Comparison of ENCODE assay signal across 8 cellular contexts in the genomic region with DNA sequence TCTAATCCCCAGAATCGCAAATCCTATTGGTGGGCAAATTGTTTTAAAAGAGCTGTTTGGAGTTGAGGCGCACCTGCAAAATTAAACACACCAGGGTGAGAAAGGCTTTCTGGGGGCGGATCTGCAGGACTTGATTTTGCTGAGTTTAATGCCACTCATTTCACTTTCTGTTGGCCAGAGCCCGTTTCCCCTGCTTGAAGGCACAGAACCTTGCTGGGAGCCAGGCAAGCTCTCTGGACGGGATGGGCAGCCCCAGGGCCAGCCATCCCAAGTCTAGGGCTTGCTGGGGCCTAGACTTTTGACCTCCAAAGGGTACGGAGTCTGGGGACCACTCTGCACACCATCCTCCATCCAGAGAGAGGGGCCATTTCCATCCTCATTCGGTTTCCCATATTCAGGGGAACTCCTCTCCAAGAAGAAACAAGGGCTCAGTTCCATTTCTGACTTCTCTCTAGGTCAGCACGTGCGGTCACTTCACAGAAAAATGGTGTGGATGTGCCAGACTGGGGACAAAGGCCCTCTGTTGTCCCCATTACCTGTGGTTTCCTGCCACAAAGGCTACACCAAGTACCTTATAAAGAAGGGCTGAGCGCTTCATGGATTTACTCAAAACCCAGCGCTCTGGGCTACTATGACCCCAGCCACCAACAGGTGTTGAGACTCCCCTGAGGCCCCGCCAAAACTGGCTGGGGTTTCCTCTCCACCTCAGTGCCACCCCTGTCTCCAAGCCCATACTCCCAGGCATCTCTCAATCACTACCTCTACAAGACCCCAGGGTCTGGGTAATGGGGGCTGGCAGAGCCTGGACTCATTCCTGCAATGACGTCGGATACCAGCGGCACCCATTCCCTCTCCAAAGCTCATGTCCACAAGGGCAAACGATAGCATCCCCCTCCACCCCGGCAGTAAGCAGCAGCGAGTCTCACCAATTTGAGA.
DNase-seq lines count a peak whose midpoint lies in the region; ATAC-seq and TF ChIP-seq lines count a peak whose summit lies in the region.

No MANE protein-coding gene starts in this region.

- no peak overlapping the region for H3K27ac ChIP-seq in neural progenitor cell

- H3K36me3 Mint-ChIP-seq in Calu3 (ENCODE audit: insufficient read depth, unreplicated experiment) = peaks cover 7% of the 10 kb centered on the region
- H3K36me3 Mint-ChIP-seq in activated naive CD8-positive, alpha-beta T cell = no peaks in the 10 kb centered on the region
- H3K36me3 Mint-ChIP-seq in neural progenitor cell = peaks cover 2% of the 10 kb centered on the region

- H3K4me1 Mint-ChIP-seq in Calu3 (ENCODE audit: low read depth, unreplicated experiment) (peaks cover 34% of the 10 kb centered on the region), neural progenitor cell (peaks cover 27% of the 10 kb centered on the region)
- peaks cover 55% of the 10 kb centered on the region for H3K4me1 Mint-ChIP-seq in activated naive CD8-positive, alpha-beta T cell (ENCODE audit: low read depth)

- H3K9me3 Mint-ChIP-seq in Calu3 (ENCODE audit: low read depth, unreplicated experiment) (no peaks in the 10 kb centered on the region), neural progenitor cell (peaks cover 5% of the 10 kb centered on the region)
- H3K9me3 Mint-ChIP-seq in activated naive CD8-positive, alpha-beta T cell (ENCODE audit: low read depth) = no peaks in the 10 kb centered on the region

- H3K4me3 ChIP-seq in neural progenitor cell = no peak overlapping the region

- ATAC-seq in HG02642 (IDR thresholded peaks at IDR 0.05; ENCODE audit: poor library complexity, unreplicated experiment) (peak; percentile 40), GM21515 (IDR thresholded peaks at IDR 0.05; ENCODE audit: unreplicated experiment) (no peak)

- H3K36me3 ChIP-seq in neural progenitor cell = no peaks in the 10 kb centered on the region

- H3F3A ChIP-seq in neural progenitor cell (ENCODE audit: low read depth) = peaks cover 10% of the 10 kb centered on the region

- H3K27ac Mint-ChIP-seq in Calu3 (ENCODE audit: unreplicated experiment) (peak overlapping the region; percentile 52), neural progenitor cell (peak overlapping the region; percentile 85)
- peak overlapping the region; percentile 99 for H3K27ac Mint-ChIP-seq in activated naive CD8-positive, alpha-beta T cell

- H3K9me3 ChIP-seq in neural progenitor cell (ENCODE audit: low read depth) = no peaks in the 10 kb centered on the region

- CTCF ChIA-PET in Calu3 (lab: Charles Lee) = interaction anchor here (1.0 to 1.2 kb wide), 2 partner anchors 9 to 27 kb away, joined by 3 to 4 read pairs; no protein-coding TSS in a partner anchor

- H2AFZ ChIP-seq in neural progenitor cell (replicated peaks) = no peak overlapping the region

- intact Hi-C loops in Calu3 (cut with micrococcal nuclease; ENCODE audit: unreplicated experiment) = loop anchor here (10.0 kb wide), 1 partner anchor 157 kb away; no protein-coding TSS in a partner anchor

- no peaks in the 10 kb centered on the region for H4K20me1 ChIP-seq in neural progenitor cell (ENCODE audit: low read depth)

- H3K27me3 ChIP-seq in neural progenitor cell = peaks cover 39% of the 10 kb centered on the region

- H3K9ac ChIP-seq in neural progenitor cell = no peak overlapping the region

- no peak overlapping the region for H3K4me2 ChIP-seq in neural progenitor cell

- no TSS peak for BruUV-seq in Calu3 (replicated peaks; lab: Mats Ljungman, UMichigan)

- no peaks in the 10 kb centered on the region for H3K79me2 ChIP-seq in neural progenitor cell (ENCODE audit: low read depth)

- no peak for DNase-seq in Calu3
- no peak for DNase-seq in neural progenitor cell (ENCODE audit: low spot score)
- DNase-seq in RKO (ENCODE audit: low spot score) = no peak
- DNase-seq in stimulated activated naive CD4-positive, alpha-beta T cell (lab: John Stamatoyannopoulos, UW) = no peak
- DNase-seq in activated CD4-positive, alpha-beta T cell treated with anti-CD3 and anti-CD28 coated beads for 48 hours = no peak

- H3K27me3 Mint-ChIP-seq in Calu3 (ENCODE audit: unreplicated experiment) (no peaks in the 10 kb centered on the region), neural progenitor cell (ENCODE audit: insufficient read depth, low read depth) (peaks cover 9% of the 10 kb centered on the region)
- H3K27me3 Mint-ChIP-seq in activated naive CD8-positive, alpha-beta T cell = no peaks in the 10 kb centered on the region

- H3K4me1 ChIP-seq in neural progenitor cell = no peaks in the 10 kb centered on the region

- H3K4me3 Mint-ChIP-seq in Calu3 (ENCODE audit: low read depth, unreplicated experiment) (no peak overlapping the region), neural progenitor cell (peak overlapping the region; percentile 13)
- H3K4me3 Mint-ChIP-seq in activated naive CD8-positive, alpha-beta T cell = peak overlapping the region; percentile 72

- TF ChIP-seq CTCF in Calu3 (IDR thresholded peaks at IDR 0.05; ENCODE audit: unreplicated experiment) (no peak), neural progenitor cell (IDR thresholded peaks at IDR 0.05) (no peak)
